Comparison of ENCODE assay signal across 27 cellular contexts in genomic region chr9:88013051-88013450, GRCh38.
"Had no signal": no experiment of that assay in that cellular context is flagged by ENCODE, and none has a peak within 500 bp of the region (broad histone marks: within the 10 kb centered on the region; RNA-seq: fewer than 3 reads in every experiment).

No MANE protein-coding gene starts in this region.

- H3K27ac ChIP-seq: esophagus muscularis mucosa, foreskin keratinocyte, gastroesophageal sphincter, heart left ventricle, hepatocyte, lower lobe of right lung, prostate gland, right atrium auricular region, stomach, thyroid gland, vagina had no signal

- H3K4me3 ChIP-seq: esophagus muscularis mucosa, gastroesophageal sphincter, heart left ventricle, hepatocyte, lower lobe of right lung, prostate gland, right atrium auricular region, smooth muscle cell, stomach, thyroid gland, vagina had no signal

- H3K4me3 Mint-ChIP-seq: dendritic cell treated with granulocyte-macrophage colony-stimulating factor and Interleukin-4, amounts not matched to agents 40 ng/mL and 50 ng/mL, for 4 days; immature natural killer cell; naive thymus-derived CD4-positive, alpha-beta T cell; nephron had no signal

- H3K27me3 ChIP-seq: esophagus muscularis mucosa, foreskin keratinocyte, gastroesophageal sphincter, heart left ventricle, hepatocyte, right atrium auricular region, stomach, thyroid gland, vagina had no signal

- H3K36me3 Mint-ChIP-seq: immature natural killer cell had no signal

- H3K4me1 Mint-ChIP-seq: immature natural killer cell, nephron had no signal

- H3K27ac Mint-ChIP-seq: dendritic cell treated with granulocyte-macrophage colony-stimulating factor and Interleukin-4, amounts not matched to agents 40 ng/mL and 50 ng/mL, for 4 days; naive thymus-derived CD4-positive, alpha-beta T cell; nephron had no signal

- H3K9me3 Mint-ChIP-seq: dendritic cell treated with granulocyte-macrophage colony-stimulating factor and Interleukin-4, amounts not matched to agents 40 ng/mL and 50 ng/mL, for 4 days; immature natural killer cell; nephron had no signal

- H3K4me1 ChIP-seq: esophagus muscularis mucosa, foreskin keratinocyte, gastroesophageal sphincter, heart left ventricle, lower lobe of right lung, prostate gland, right atrium auricular region, stomach, thyroid gland, vagina had no signal

- DNase-seq: effector CD8-positive, alpha-beta T cell; foreskin keratinocyte; heart left ventricle; immature natural killer cell; islet precursor cell; kidney glomerular epithelial cell; left ventricle myocardium superior; lower lobe of right lung; naive thymus-derived CD4-positive, alpha-beta T cell; nucleus accumbens; stimulated activated CD4-positive, alpha-beta T cell treated with anti-CD3 and anti-CD28 coated beads, Interleukin-12 subunit alpha, Interleukin-12 subunit beta, amount 100 ng/mL, for 4 hours; stimulated activated CD4-positive, alpha-beta T cell treated with anti-CD3 and anti-CD28 coated beads, Interleukin-1b, Interleukin-23, amount 100 ng/mL, for 48 hours; stimulated activated CD4-positive, alpha-beta T cell treated with anti-CD3 and anti-CD28 coated beads, Interleukin-4, amount 100 ng/mL, for 1 hour; stimulated activated CD8-positive, alpha-beta memory T cell treated with anti-CD3 and anti-CD28 coated beads, Interleukin-4, amount 100 ng/mL, for 48 hours; stimulated activated naive CD4-positive, alpha-beta T cell treated with Interleukin-2 at 50 U/mL for 16 hours; stomach; thyroid gland had no signal

- H3K4me2 ChIP-seq: hepatocyte, smooth muscle cell had no signal

- H3K79me2 ChIP-seq: hepatocyte had no signal

- H3K9me3 ChIP-seq: esophagus muscularis mucosa, gastroesophageal sphincter, lower lobe of right lung, prostate gland, right atrium auricular region, thyroid gland, vagina had no signal

- ATAC-seq: foreskin keratinocyte; gastroesophageal sphincter; heart left ventricle; left ventricle myocardium superior; lower lobe of right lung; naive thymus-derived CD4-positive, alpha-beta T cell; sciatic nerve had no signal

- H3K36me3 ChIP-seq: esophagus muscularis mucosa, gastroesophageal sphincter, heart left ventricle, lower lobe of right lung, prostate gland, right atrium auricular region, stomach, thyroid gland, vagina had no signal
